ENCODE assay signal across 16 cellular contexts in genomic region chr12:2864198-2864597, GRCh38.
DNase-seq lines count a peak whose midpoint lies in the region; ATAC-seq and TF ChIP-seq lines count a peak whose summit lies in the region.
"Had no signal": no experiment of that assay in that cellular context is flagged by ENCODE, and none has a peak within 500 bp of the region (broad histone marks: within the 10 kb centered on the region; RNA-seq: fewer than 3 reads in every experiment).

No MANE protein-coding gene starts in this region.

- no peaks in the 10 kb centered on the region for H3K9me3 Mint-ChIP-seq in effector memory CD8-positive, alpha-beta T cell
- H3K9me3 Mint-ChIP-seq in stimulated activated effector memory CD8-positive, alpha-beta T cell treated with anti-CD3 and anti-CD28 coated beads, Interleukin-12 subunit alpha, Interleukin-12 subunit beta, amount 100 ng/mL, for 72 hours: no peaks in the 10 kb centered on the region
- H3K9me3 Mint-ChIP-seq: CD4-positive, CD25-positive, alpha-beta regulatory T cell; CD8-positive, alpha-beta memory T cell; GM23338; HFFc6 had no signal

- CTCF ChIA-PET in HEK293 (lab: Yijun Ruan, JAX): interaction anchor here (0.7 to 1.7 kb wide), 4 partner anchors 21 to 1768 kb away, joined by 3 to 5 read pairs (median 3); partner anchors contain the start of gene TULP3

- no peak overlapping the region for H3K4me3 ChIP-seq in HEK293 (ENCODE audit: low read depth, low read length)
- H3K4me3 ChIP-seq: GM23338 had no signal

- H3K9me3 ChIP-seq in HEK293 (ENCODE audit: control insufficient read depth, insufficient read depth, low read depth, low read length): no peaks in the 10 kb centered on the region
- H3K9me3 ChIP-seq: BE2C had no signal

- no peaks in the 10 kb centered on the region for H3K4me1 ChIP-seq in HEK293 (ENCODE audit: control insufficient read depth, insufficient read depth, low read length)
- H3K4me1 ChIP-seq: BE2C had no signal

- H3K4me1 Mint-ChIP-seq in effector memory CD8-positive, alpha-beta T cell (ENCODE audit: low read depth in 2 of 2): peaks cover 2 to 5% of the 10 kb centered on the region in 2 donors
- H3K4me1 Mint-ChIP-seq in stimulated activated effector memory CD8-positive, alpha-beta T cell treated with anti-CD3 and anti-CD28 coated beads, Interleukin-12 subunit alpha, Interleukin-12 subunit beta, amount 100 ng/mL, for 72 hours: peaks cover 17% of the 10 kb centered on the region
- H3K4me1 Mint-ChIP-seq: GM23338 had no signal

- H3K36me3 Mint-ChIP-seq in effector memory CD8-positive, alpha-beta T cell (ENCODE audit: insufficient read depth): no peaks in the 10 kb centered on the region
- peaks cover 100% of the 10 kb centered on the region for H3K36me3 Mint-ChIP-seq in stimulated activated effector memory CD8-positive, alpha-beta T cell treated with anti-CD3 and anti-CD28 coated beads, Interleukin-12 subunit alpha, Interleukin-12 subunit beta, amount 100 ng/mL, for 72 hours

- TF ChIP-seq CTCF in HEK293 (tag by site-specific recombination; IDR thresholded peaks at IDR 0.05): no peak

- ATAC-seq in effector memory CD8-positive, alpha-beta T cell (replicated peaks): no peak
- no peak for ATAC-seq in stimulated activated effector memory CD8-positive, alpha-beta T cell treated with anti-CD3 and anti-CD28 coated beads, Interleukin-12 subunit alpha, Interleukin-12 subunit beta, amount 100 ng/mL, for 72 hours
- no peak for ATAC-seq in GM21515 (IDR thresholded peaks at IDR 0.05; ENCODE audit: unreplicated experiment)
- ATAC-seq: GM23338 had no signal

- DNase-seq in D341Med (ENCODE audit: low spot score) (peak; percentile 17), NCI-H2107 (lab: John Stamatoyannopoulos, UW) (no peak)
- DNase-seq in effector memory CD8-positive, alpha-beta T cell: no peak
- DNase-seq in stimulated activated effector memory CD8-positive, alpha-beta T cell treated with anti-CD3 and anti-CD28 coated beads, Interleukin-12 subunit alpha, Interleukin-12 subunit beta, amount 100 ng/mL, for 72 hours (ENCODE audit: low spot score in 2 of 2): no peak
- DNase-seq: ACHN; BE2C; C1 segment of cervical spinal cord; CD4-positive, CD25-positive, alpha-beta regulatory T cell; CD8-positive, alpha-beta memory T cell; COR-L47; HCEC 1CT; HFFc6; IMR-90 had no signal

- H3K27ac ChIP-seq in HEK293 (ENCODE audit: extremely low read depth, low read depth, low read length): no peak overlapping the region

- POLR2A ChIA-PET in HEK293 (lab: Yijun Ruan, JAX): interaction anchor here (1.3 to 1.5 kb wide), 3 partner anchors 9 to 13 kb away, joined by 4 to 7 read pairs (median 5); partner anchors contain the start of genes FOXM1 and RHNO1

- no peak overlapping the region for H3K4me3 Mint-ChIP-seq in effector memory CD8-positive, alpha-beta T cell
- H3K4me3 Mint-ChIP-seq in stimulated activated effector memory CD8-positive, alpha-beta T cell treated with anti-CD3 and anti-CD28 coated beads, Interleukin-12 subunit alpha, Interleukin-12 subunit beta, amount 100 ng/mL, for 72 hours: no peak overlapping the region
- H3K4me3 Mint-ChIP-seq: CD8-positive, alpha-beta memory T cell; GM23338; HFFc6 had no signal

- peaks cover 64 to 92% of the 10 kb centered on the region in 2 experiments for H3K36me3 ChIP-seq in HEK293 (ENCODE audit: control insufficient read depth in 2 of 2, insufficient read depth in 1 of 2, low read length in 2 of 2)

- H3K27me3 Mint-ChIP-seq in effector memory CD8-positive, alpha-beta T cell: no peaks in the 10 kb centered on the region
- H3K27me3 Mint-ChIP-seq: CD4-positive, CD25-positive, alpha-beta regulatory T cell; CD8-positive, alpha-beta memory T cell had no signal

- peak overlapping the region; percentile 62 to 69 for H3K27ac Mint-ChIP-seq in effector memory CD8-positive, alpha-beta T cell
- peak overlapping the region; percentile 78 for H3K27ac Mint-ChIP-seq in stimulated activated effector memory CD8-positive, alpha-beta T cell treated with anti-CD3 and anti-CD28 coated beads, Interleukin-12 subunit alpha, Interleukin-12 subunit beta, amount 100 ng/mL, for 72 hours
- H3K27ac Mint-ChIP-seq: GM23338, HFFc6 had no signal

TF ChIP-seq in HEK293, 187 proteins besides CTCF, POLR2A, EP300 and RAD21:
- TF ChIP-seq ZNF133 (tag by site-specific recombination; IDR thresholded peaks at IDR 0.05): 0 out of 2 replicates have a peak, but pooled peaks have one; percentile 21
- TF ChIP-seq ZNF426 (tag by site-specific recombination; IDR thresholded peaks at IDR 0.05): no peak
- TF ChIP-seq ZNF513 (tag by site-specific recombination; IDR thresholded peaks at IDR 0.05): no peak
- TF ChIP-seq GFI1B (tag by site-specific recombination; IDR thresholded peaks at IDR 0.05): no peak
